Comparison of ENCODE assay signal across 14 cellular contexts in the genomic region with DNA sequence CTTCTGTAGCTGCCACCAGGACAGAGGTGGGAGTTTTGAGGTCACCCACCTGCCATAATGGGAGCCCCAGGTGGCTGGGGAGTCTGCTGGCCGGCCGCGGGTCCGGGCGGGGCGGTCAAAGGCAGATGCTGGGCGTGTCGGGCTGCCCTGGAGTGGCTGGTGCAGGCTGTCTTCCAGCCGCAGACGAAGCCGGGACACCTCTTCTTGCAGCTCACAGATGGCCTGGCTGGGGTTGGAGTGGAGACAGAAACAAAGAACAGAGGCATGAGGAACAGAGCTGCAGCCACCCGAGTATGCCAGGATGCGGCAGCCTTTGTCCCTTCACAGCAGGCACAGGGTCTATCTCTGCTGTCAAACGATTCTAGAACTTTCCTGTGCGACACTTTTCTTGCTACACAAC. TPM values are rescaled to one million over a fixed set of nuclear protein-coding genes. Genes with fewer than 3 reads are reported as not detected.
DNase-seq lines count a peak whose midpoint lies in the region; ATAC-seq and TF ChIP-seq lines count a peak whose summit lies in the region.
"Had no signal": no experiment of that assay in that cellular context is flagged by ENCODE, and none has a peak within 500 bp of the region (broad histone marks: within the 10 kb centered on the region; RNA-seq: fewer than 3 reads in every experiment).

No MANE protein-coding gene starts in this region.

- no peak overlapping the region for H3K4me3 Mint-ChIP-seq in T-helper 1 cell treated with Interleukin-12 subunit alpha and Interleukin-12 subunit beta and Interleukin-4 antibody, amounts not matched to agents 30 μg/mL and 1 μg/mL, for 36 hours
- H3K4me3 Mint-ChIP-seq in activated CD8-positive, alpha-beta T cell treated with anti-CD3 and anti-CD28 coated beads, Interleukin-2, amount 10 ng/mL, durations not matched to agents 7 days and 5 days = no peak overlapping the region
- H3K4me3 Mint-ChIP-seq in stimulated activated memory B cell treated with anti-CD40 and anti-IgM and Interleukin-4, amounts not matched to agents 10 μg/mL and 1 μg/mL and 100 μg/mL, for 72 hours = no peak overlapping the region
- H3K4me3 Mint-ChIP-seq: type B pancreatic cell had no signal

- TF ChIP-seq EP300 in stomach (IDR thresholded peaks at IDR 0.05) = no peak

- intact Hi-C loops in stomach (cut with DNase I; ENCODE audit: low total_unique reads) = no loop called here
- intact Hi-C loops in sciatic nerve (cut with DNase I) = no loop called here
- intact Hi-C loops in adrenal gland (cut with DNase I) = loop anchor here (10.0 kb wide), 3 partner anchors 47 to 307 kb away; a partner anchor contains a TSS

- 84 to 92% (median 84%) methylated on average over 12 to 15 of the region's 15 CpGs for WGBS in stomach, 5 donors
- 83 to 95% (median 88%) methylated on average over 4 to 15 of the region's 15 CpGs for WGBS in adrenal gland, 4 donors

- POLR2A ChIA-PET in activated CD8-positive, alpha-beta T cell treated with anti-CD3 and anti-CD28 coated beads, Interleukin-2, amount 10 ng/mL, durations not matched to agents 7 days and 5 days (lab: Charles Lee) = interaction anchor here (0.6 to 1.0 kb wide), 2 partner anchors 8 to 37 kb away, joined by 3 read pairs; no protein-coding TSS in a partner anchor

- TF ChIP-seq POLR2A in stomach (IDR thresholded peaks at IDR 0.05) (no peak), adrenal gland (IDR thresholded peaks at IDR 0.05) (no peak)

- H3K9me3 ChIP-seq in stomach (no peaks in the 10 kb centered on the region), adrenal gland (replicated peaks in 1 of 3) (no peaks in the 10 kb centered on the region)

- H3K9me3 Mint-ChIP-seq in T-helper 1 cell treated with Interleukin-12 subunit alpha and Interleukin-12 subunit beta and Interleukin-4 antibody, amounts not matched to agents 30 μg/mL and 1 μg/mL, for 36 hours = no peaks in the 10 kb centered on the region
- no peaks in the 10 kb centered on the region for H3K9me3 Mint-ChIP-seq in activated CD8-positive, alpha-beta T cell treated with anti-CD3 and anti-CD28 coated beads, Interleukin-2, amount 10 ng/mL, durations not matched to agents 7 days and 5 days (ENCODE audit: insufficient read depth)
- H3K9me3 Mint-ChIP-seq in stimulated activated memory B cell treated with anti-CD40 and anti-IgM and Interleukin-4, amounts not matched to agents 10 μg/mL and 1 μg/mL and 100 μg/mL, for 72 hours = no peaks in the 10 kb centered on the region
- H3K9me3 Mint-ChIP-seq: type B pancreatic cell had no signal

- peaks cover 39% of the 10 kb centered on the region for H3K4me1 Mint-ChIP-seq in T-helper 1 cell treated with Interleukin-12 subunit alpha and Interleukin-12 subunit beta and Interleukin-4 antibody, amounts not matched to agents 30 μg/mL and 1 μg/mL, for 36 hours (ENCODE audit: low read depth)
- H3K4me1 Mint-ChIP-seq in activated CD8-positive, alpha-beta T cell treated with anti-CD3 and anti-CD28 coated beads, Interleukin-2, amount 10 ng/mL, durations not matched to agents 7 days and 5 days (ENCODE audit: low read depth) = peaks cover 70% of the 10 kb centered on the region
- peaks cover 54% of the 10 kb centered on the region for H3K4me1 Mint-ChIP-seq in stimulated activated memory B cell treated with anti-CD40 and anti-IgM and Interleukin-4, amounts not matched to agents 10 μg/mL and 1 μg/mL and 100 μg/mL, for 72 hours

- H3K27me3 ChIP-seq in stomach (no peaks in the 10 kb centered on the region), adrenal gland (no peaks in the 10 kb centered on the region)

- H3K4me3 ChIP-seq in stomach (no peak overlapping the region), adrenal gland (no peak overlapping the region)

- CTCF ChIA-PET in activated CD8-positive, alpha-beta T cell treated with anti-CD3 and anti-CD28 coated beads, Interleukin-2, amount 10 ng/mL, durations not matched to agents 7 days and 5 days (lab: Charles Lee) = interaction anchor here (0.8 to 1.8 kb wide), 3 partner anchors 9 to 41 kb away, joined by 3 read pairs; no protein-coding TSS in a partner anchor

- peak overlapping the region; percentile 41 for H3K27ac Mint-ChIP-seq in T-helper 1 cell treated with Interleukin-12 subunit alpha and Interleukin-12 subunit beta and Interleukin-4 antibody, amounts not matched to agents 30 μg/mL and 1 μg/mL, for 36 hours
- peak overlapping the region; percentile 92 for H3K27ac Mint-ChIP-seq in activated CD8-positive, alpha-beta T cell treated with anti-CD3 and anti-CD28 coated beads, Interleukin-2, amount 10 ng/mL, durations not matched to agents 7 days and 5 days
- peak overlapping the region; percentile 58 for H3K27ac Mint-ChIP-seq in stimulated activated memory B cell treated with anti-CD40 and anti-IgM and Interleukin-4, amounts not matched to agents 10 μg/mL and 1 μg/mL and 100 μg/mL, for 72 hours
- H3K27ac Mint-ChIP-seq: type B pancreatic cell had no signal

- no peak for ATAC-seq in activated CD8-positive, alpha-beta T cell treated with anti-CD3 and anti-CD28 coated beads, Interleukin-2, amount 10 ng/mL, durations not matched to agents 7 days and 5 days
- ATAC-seq in stimulated activated memory B cell treated with anti-CD40 and anti-IgM and Interleukin-4, amounts not matched to agents 10 μg/mL and 1 μg/mL and 100 μg/mL, for 72 hours = no peak
- no peak for ATAC-seq in sciatic nerve

- TF ChIP-seq CTCF in stomach (IDR thresholded peaks at IDR 0.05) (no peak), adrenal gland (IDR thresholded peaks at IDR 0.05) (no peak)

- H3K27me3 Mint-ChIP-seq in T-helper 1 cell treated with Interleukin-12 subunit alpha and Interleukin-12 subunit beta and Interleukin-4 antibody, amounts not matched to agents 30 μg/mL and 1 μg/mL, for 36 hours (ENCODE audit: low read depth) = no peaks in the 10 kb centered on the region
- H3K27me3 Mint-ChIP-seq in activated CD8-positive, alpha-beta T cell treated with anti-CD3 and anti-CD28 coated beads, Interleukin-2, amount 10 ng/mL, durations not matched to agents 7 days and 5 days (ENCODE audit: low read depth) = no peaks in the 10 kb centered on the region
- H3K27me3 Mint-ChIP-seq in stimulated activated memory B cell treated with anti-CD40 and anti-IgM and Interleukin-4, amounts not matched to agents 10 μg/mL and 1 μg/mL and 100 μg/mL, for 72 hours = no peaks in the 10 kb centered on the region
- H3K27me3 Mint-ChIP-seq: type B pancreatic cell had no signal

- DNase-seq in T-helper 1 cell (no peak), hippocampal formation (lab: John Stamatoyannopoulos, UW) (peak; percentile 67 to 72), stomach (no peak), sciatic nerve (ENCODE audit: low spot score) (no peak), adrenal gland (no peak)
- no peak for DNase-seq in activated CD8-positive, alpha-beta T cell treated with anti-CD3 and anti-CD28 coated beads, Interleukin-2, amount 10 ng/mL, durations not matched to agents 7 days and 5 days
- DNase-seq: DND-41, NCI-H1092, NCI-H510A had no signal

- H3K36me3 ChIP-seq in stomach (peaks cover 61 to 100% (median 100%) of the 10 kb centered on the region in 4 donors), adrenal gland (replicated peaks in 1 of 2) (peaks cover 0 to 97% of the 10 kb centered on the region in 2 donors)

- H3K27ac ChIP-seq in stomach = no peak overlapping the region
- no peak overlapping the region for H3K27ac ChIP-seq in adrenal gland

- H3K4me1 ChIP-seq in stomach (peaks cover 0 to 22% (median 11%) of the 10 kb centered on the region in 4 donors), adrenal gland (replicated peaks in 1 of 2) (peaks cover 6 to 7% of the 10 kb centered on the region in 2 donors)

- H3K36me3 Mint-ChIP-seq in T-helper 1 cell treated with Interleukin-12 subunit alpha and Interleukin-12 subunit beta and Interleukin-4 antibody, amounts not matched to agents 30 μg/mL and 1 μg/mL, for 36 hours (ENCODE audit: low read depth) = peaks cover 80% of the 10 kb centered on the region
- H3K36me3 Mint-ChIP-seq in activated CD8-positive, alpha-beta T cell treated with anti-CD3 and anti-CD28 coated beads, Interleukin-2, amount 10 ng/mL, durations not matched to agents 7 days and 5 days (ENCODE audit: low read depth) = peaks cover 90% of the 10 kb centered on the region
- H3K36me3 Mint-ChIP-seq in stimulated activated memory B cell treated with anti-CD40 and anti-IgM and Interleukin-4, amounts not matched to agents 10 μg/mL and 1 μg/mL and 100 μg/mL, for 72 hours = peaks cover 84% of the 10 kb centered on the region

RNA-seq across cellular contexts. Expression of a gene that starts 18.0 kb away (rescaled TPM):
- not detected for total RNA-seq in activated CD8-positive, alpha-beta T cell treated with anti-CD3 and anti-CD28 coated beads, Interleukin-2, amount 10 ng/mL, durations not matched to agents 7 days and 5 days
- total RNA-seq in stomach (1 to 10 TPM in 2 of 5 donors, not detected in 3; 1.2 to 2.0 TPM), sciatic nerve (not detected), adrenal gland (1 to 10 TPM in 4 of 8 donors, under 1 TPM in 1, not detected in 3; 0.60 to 6.8 (median 1.8) TPM)
- polyA plus RNA-seq in stomach (10 to 100 TPM in 1 of 3 donors, 1 to 10 TPM in 1, not detected in 1; 4.9 to 17.1 TPM), adrenal gland (10 to 100 TPM in 1 of 3 donors, 1 to 10 TPM in 1, under 1 TPM in 1; 0.88 to 16.2 (median 1.3) TPM)
- total RNA-seq: HT-29, myocyte had no signal

RNA-seq across cellular contexts. Expression of a gene that starts 24.8 kb away (rescaled TPM):
- not detected for total RNA-seq in activated CD8-positive, alpha-beta T cell treated with anti-CD3 and anti-CD28 coated beads, Interleukin-2, amount 10 ng/mL, durations not matched to agents 7 days and 5 days
- total RNA-seq in stomach (1 to 10 TPM in 2 of 5 donors, not detected in 3; 1.6 to 2.2 TPM), sciatic nerve (0.76 TPM), adrenal gland (10 to 100 TPM in 1 of 8 donors, 1 to 10 TPM in 6, not detected in 1; 2.9 to 26.0 (median 4.0) TPM)
- polyA plus RNA-seq in stomach (10 to 100 TPM in 1 of 3 donors, 1 to 10 TPM in 2; 2.9 to 14.8 (median 3.9) TPM), adrenal gland (10 to 100 TPM in 2 of 3 donors, 1 to 10 TPM in 1; 3.3 to 24.8 (median 14.3) TPM)
- total RNA-seq: HT-29, myocyte had no signal

RNA-seq across cellular contexts. Expression of a gene that starts 40.1 kb away (rescaled TPM):
- total RNA-seq in activated CD8-positive, alpha-beta T cell treated with anti-CD3 and anti-CD28 coated beads, Interleukin-2, amount 10 ng/mL, durations not matched to agents 7 days and 5 days = 100 to 1,000 TPM; 413 to 430 TPM
- total RNA-seq in stomach = 10 to 100 TPM; 13.4 to 85.8 (median 31.0) TPM
- polyA plus RNA-seq in stomach = 10 to 100 TPM; 12.2 to 13.6 (median 12.3) TPM
- total RNA-seq in sciatic nerve = 29.0 TPM
- 10 to 100 TPM in 6 of 8 donors, 1 to 10 TPM in 2; 7.5 to 20.0 (median 15.9) TPM for total RNA-seq in adrenal gland
- 10 to 100 TPM in 2 of 3 donors, 1 to 10 TPM in 1; 4.8 to 37.3 (median 20.3) TPM for polyA plus RNA-seq in adrenal gland

Comparison
In these comparisons a context has a peak if more than half of its experiments do, and no peak if none do; other contexts are left out.
1. H3K27ac Mint-ChIP-seq: peak in every context shown above with its lines; median percentile 92 in activated CD8-positive, alpha-beta T cell treated with anti-CD3 and anti-CD28 coated beads, Interleukin-2, amount 10 ng/mL, durations not matched to agents 7 days and 5 days; 58 in stimulated activated memory B cell treated with anti-CD40 and anti-IgM and Interleukin-4, amounts not matched to agents 10 μg/mL and 1 μg/mL and 100 μg/mL, for 72 hours; 41 in T-helper 1 cell treated with Interleukin-12 subunit alpha and Interleukin-12 subunit beta and Interleukin-4 antibody, amounts not matched to agents 30 μg/mL and 1 μg/mL, for 36 hours.
2. DNase-seq: peak in hippocampal formation (2 of 2); none in T-helper 1 cell (0 of 5), activated CD8-positive, alpha-beta T cell treated with anti-CD3 and anti-CD28 coated beads, Interleukin-2, amount 10 ng/mL, durations not matched to agents 7 days and 5 days (single experiment), stomach (single experiment), sciatic nerve (single experiment) and adrenal gland (0 of 7).
3. RNA of a gene that starts 40.1 kb away (total RNA-seq): 413 to 430 TPM in activated CD8-positive, alpha-beta T cell treated with anti-CD3 and anti-CD28 coated beads, Interleukin-2, amount 10 ng/mL, durations not matched to agents 7 days and 5 days; 13.4 to 85.8 TPM in stomach, 29.0 TPM in sciatic nerve (single experiment) and 7.5 to 20.0 TPM in adrenal gland; every median in the first group is over 4 times any median in the second.
4. intact Hi-C loops: an anchor here in adrenal gland (10.0 kb wide); none called in stomach and sciatic nerve.